17 cellular contexts compared by ENCODE assay signal in the genomic region with DNA sequence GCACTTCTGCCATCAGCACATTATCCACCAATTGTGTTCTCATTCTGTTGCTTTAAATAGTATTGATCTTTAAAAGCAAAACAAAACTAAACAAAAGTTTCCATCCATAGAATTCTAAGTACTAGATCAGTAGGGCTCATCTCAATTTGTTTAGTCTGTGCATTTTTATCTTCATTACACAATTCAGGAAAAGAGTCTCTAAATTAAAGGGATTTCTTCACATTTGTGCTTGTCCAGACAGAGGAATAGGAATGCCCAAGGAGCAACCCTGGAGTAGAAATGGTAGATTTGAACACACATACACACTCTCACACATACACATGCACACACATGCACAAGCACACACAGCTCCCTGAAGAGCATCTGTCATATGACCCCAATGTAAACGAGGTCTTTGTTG. TPM values are rescaled to one million over a fixed set of nuclear protein-coding genes. Genes with fewer than 3 reads are reported as not detected.
DNase-seq lines count a peak whose midpoint lies in the region; ATAC-seq and TF ChIP-seq lines count a peak whose summit lies in the region.
"Had no signal": no experiment of that assay in that cellular context is flagged by ENCODE, and none has a peak within 500 bp of the region (broad histone marks: within the 10 kb centered on the region; RNA-seq: fewer than 3 reads in every experiment).

No MANE protein-coding gene starts in this region.

- peak overlapping the region in 1 of 2 donors; percentile 5 for H3K4me3 ChIP-seq in ascending aorta
- no peak overlapping the region for H3K4me3 ChIP-seq in hepatocyte
- H3K4me3 ChIP-seq in psoas muscle = no peak overlapping the region
- no peak overlapping the region for H3K4me3 ChIP-seq in upper lobe of right lung
- H3K4me3 ChIP-seq: BLaER1 treated with 17β-estradiol and CSF1 and Interleukin-3, amounts not matched to agents 10 nM and 100 nM; K562 had no signal

- no peak overlapping the region for H3K4me2 ChIP-seq in hepatocyte

- H2AFZ ChIP-seq in hepatocyte = no peak overlapping the region

- no peak overlapping the region for H3K27ac Mint-ChIP-seq in activated T-helper 2 cell treated with anti-CD3 and anti-CD28 coated beads, Interferon-gamma antibody, Interleukin-2, Interleukin-4, amounts not matched to agents 10 μg/mL and 5 μg/mL and 100 μg/mL, durations not matched to agents 14 hours and 24 hours and 36 hours
- H3K27ac Mint-ChIP-seq: CD8-positive, alpha-beta T cell had no signal

- H3K27me3 ChIP-seq in ascending aorta (no peaks in the 10 kb centered on the region), hepatocyte (no peaks in the 10 kb centered on the region), psoas muscle (ENCODE audit: insufficient read depth in 3 of 3, low read length in 2 of 3) (no peaks in the 10 kb centered on the region), upper lobe of right lung (no peaks in the 10 kb centered on the region)
- H3K27me3 ChIP-seq: BLaER1 treated with 17β-estradiol and CSF1 and Interleukin-3, amounts not matched to agents 10 nM and 100 nM had no signal

- peak overlapping the region; percentile 72 to 79 for H3K27ac ChIP-seq in ascending aorta
- H3K27ac ChIP-seq in hepatocyte = peak overlapping the region; percentile 63
- H3K27ac ChIP-seq in psoas muscle = peak overlapping the region; percentile 85
- H3K27ac ChIP-seq in upper lobe of right lung = peak overlapping the region; percentile 0

- no peaks in the 10 kb centered on the region for H3K36me3 Mint-ChIP-seq in activated T-helper 2 cell treated with anti-CD3 and anti-CD28 coated beads, Interferon-gamma antibody, Interleukin-2, Interleukin-4, amounts not matched to agents 10 μg/mL and 5 μg/mL and 100 μg/mL, durations not matched to agents 14 hours and 24 hours and 36 hours (ENCODE audit: low read depth)
- H3K36me3 Mint-ChIP-seq: CD8-positive, alpha-beta T cell had no signal

- no peaks in the 10 kb centered on the region for H3K27me3 Mint-ChIP-seq in activated T-helper 2 cell treated with anti-CD3 and anti-CD28 coated beads, Interferon-gamma antibody, Interleukin-2, Interleukin-4, amounts not matched to agents 10 μg/mL and 5 μg/mL and 100 μg/mL, durations not matched to agents 14 hours and 24 hours and 36 hours (ENCODE audit: low read depth)

- peaks cover 21 to 79% of the 10 kb centered on the region in 2 donors for H3K36me3 ChIP-seq in ascending aorta
- H3K36me3 ChIP-seq in hepatocyte (replicated peaks; ENCODE audit: insufficient read depth, low read depth) = no peaks in the 10 kb centered on the region
- peaks cover 0 to 34% of the 10 kb centered on the region in 2 donors for H3K36me3 ChIP-seq in psoas muscle (ENCODE audit: insufficient read depth in 1 of 2, low read depth in 1 of 2)
- H3K36me3 ChIP-seq in upper lobe of right lung = peaks cover 5% of the 10 kb centered on the region
- H3K36me3 ChIP-seq: BLaER1 treated with 17β-estradiol and CSF1 and Interleukin-3, amounts not matched to agents 10 nM and 100 nM had no signal

- ATAC-seq in psoas muscle = no peak
- ATAC-seq in upper lobe of right lung = no peak
- ATAC-seq in esophagus mucosa = no peak
- ATAC-seq: CD8-positive, alpha-beta T cell; K562; PC-3 had no signal

- H3K4me1 ChIP-seq in ascending aorta (peaks cover 18 to 86% of the 10 kb centered on the region in 2 donors), hepatocyte (ENCODE audit: insufficient read depth) (peaks cover 18% of the 10 kb centered on the region), psoas muscle (peaks cover 56% of the 10 kb centered on the region), upper lobe of right lung (peaks cover 78% of the 10 kb centered on the region)

- H3K79me2 ChIP-seq in hepatocyte = peaks cover 23% of the 10 kb centered on the region

- TF ChIP-seq CTCF in ascending aorta (IDR thresholded peaks at IDR 0.05) (no peak), hepatocyte (IDR thresholded peaks at IDR 0.05; ENCODE audit: poor library complexity) (no peak), psoas muscle (IDR thresholded peaks at IDR 0.05) (no peak), upper lobe of right lung (IDR thresholded peaks at IDR 0.05) (no peak)

- 43% methylated on average over 1 of the region's 1 CpG for WGBS in hepatocyte (ENCODE audit: low lambda C conversion rate, missing lambda C conversion rate)
- WGBS in psoas muscle, 3 donors = 41 to 53% (median 45%) methylated on average over 1 of the region's 1 CpG

- no peaks in the 10 kb centered on the region for H4K20me1 ChIP-seq in hepatocyte (ENCODE audit: insufficient read depth, poor library complexity, severe bottlenecking)
- H4K20me1 ChIP-seq: BLaER1 treated with 17β-estradiol and CSF1 and Interleukin-3, amounts not matched to agents 10 nM and 100 nM had no signal

- peaks cover 5% of the 10 kb centered on the region for H3K9me3 Mint-ChIP-seq in activated T-helper 2 cell treated with anti-CD3 and anti-CD28 coated beads, Interferon-gamma antibody, Interleukin-2, Interleukin-4, amounts not matched to agents 10 μg/mL and 5 μg/mL and 100 μg/mL, durations not matched to agents 14 hours and 24 hours and 36 hours

- H3K9me3 ChIP-seq in ascending aorta = no peaks in the 10 kb centered on the region
- H3K9me3 ChIP-seq in hepatocyte (ENCODE audit: low read depth) = no peaks in the 10 kb centered on the region
- H3K9me3 ChIP-seq in psoas muscle = no peaks in the 10 kb centered on the region
- H3K9me3 ChIP-seq in upper lobe of right lung = no peaks in the 10 kb centered on the region

- peaks cover 6% of the 10 kb centered on the region for H3K4me1 Mint-ChIP-seq in activated T-helper 2 cell treated with anti-CD3 and anti-CD28 coated beads, Interferon-gamma antibody, Interleukin-2, Interleukin-4, amounts not matched to agents 10 μg/mL and 5 μg/mL and 100 μg/mL, durations not matched to agents 14 hours and 24 hours and 36 hours (ENCODE audit: low read depth)

- no peaks in the 10 kb centered on the region for H3K9me2 ChIP-seq in hepatocyte (replicated peaks; ENCODE audit: insufficient read depth)

- no peak overlapping the region for H3K4me3 Mint-ChIP-seq in activated T-helper 2 cell treated with anti-CD3 and anti-CD28 coated beads, Interferon-gamma antibody, Interleukin-2, Interleukin-4, amounts not matched to agents 10 μg/mL and 5 μg/mL and 100 μg/mL, durations not matched to agents 14 hours and 24 hours and 36 hours (ENCODE audit: low read depth)
- H3K4me3 Mint-ChIP-seq: CD8-positive, alpha-beta T cell had no signal

- DNase-seq in ascending aorta (ENCODE audit: low spot score in 2 of 2) (no peak), hepatocyte (ENCODE audit: low spot score) (no peak), psoas muscle (no peak), upper lobe of right lung (no peak), T1000 (lab: John Stamatoyannopoulos, UW) (no peak)
- DNase-seq in activated T-helper 2 cell treated with anti-CD3 and anti-CD28 coated beads, Interferon-gamma antibody, Interleukin-2, Interleukin-4, amounts not matched to agents 10 μg/mL and 5 μg/mL and 100 μg/mL, durations not matched to agents 14 hours and 24 hours and 36 hours (ENCODE audit: low spot score) = no peak
- DNase-seq: CD8-positive, alpha-beta T cell; NCI-H1105 treated with DMSO at 0.1 percent for 48 hours; NCI-H1694; NCI-H2081 treated with DMSO at 0.1 percent for 48 hours; NCI-H510A; RPMI8226; SHP77 treated with DMSO at 0.1 percent for 48 hours had no signal

- intact Hi-C loops in ascending aorta (cut with DNase I) = no loop called here
- intact Hi-C loops in psoas muscle (cut with DNase I) = no loop called here
- intact Hi-C loops in upper lobe of right lung (cut with DNase I) = no loop called here
- intact Hi-C loops in activated T-helper 2 cell treated with anti-CD3 and anti-CD28 coated beads, Interferon-gamma antibody, Interleukin-2, Interleukin-4, amounts not matched to agents 10 μg/mL and 5 μg/mL and 100 μg/mL, durations not matched to agents 14 hours and 24 hours and 36 hours (cut with micrococcal nuclease) = no loop called here

RNA-seq across cellular contexts. Expression of gene LMCD1, which starts 21.4 kb away (rescaled TPM):
- 634 TPM for total RNA-seq in ascending aorta
- 185 and 195 TPM in 2 replicates for total RNA-seq in hepatocyte
- 325 and 347 TPM in 2 replicates for polyA plus RNA-seq in hepatocyte
- total RNA-seq in psoas muscle = 1,000 to 10,000 TPM in 1 of 4 donors, 100 to 1,000 TPM in 3; 340 to 1,074 (median 476) TPM
- polyA plus RNA-seq in psoas muscle = 1,000 to 10,000 TPM in 1 of 3 donors, 100 to 1,000 TPM in 1, 10 to 100 TPM in 1; 83.0 to 1,120 (median 129) TPM
- total RNA-seq in upper lobe of right lung = 174 TPM
- 4.4 and 5.0 TPM in 2 replicates for total RNA-seq in activated T-helper 2 cell treated with anti-CD3 and anti-CD28 coated beads, Interferon-gamma antibody, Interleukin-2, Interleukin-4, amounts not matched to agents 10 μg/mL and 5 μg/mL and 100 μg/mL, durations not matched to agents 14 hours and 24 hours and 36 hours
- 13.0 TPM for total RNA-seq in esophagus mucosa
- total RNA-seq: K562 had no signal

Comparison
In these comparisons a context has a peak if more than half of its experiments do, and no peak if none do; other contexts are left out.
1. H3K27ac ChIP-seq: peak in every context shown above with its lines; median percentile 85 in psoas muscle; 76 in ascending aorta; 63 in hepatocyte; 0 in upper lobe of right lung.
2. RNA of gene LMCD1, which starts 21.4 kb away (total RNA-seq): 634 TPM in ascending aorta (single experiment), 340 to 1,074 TPM in psoas muscle, 185 to 195 TPM in hepatocyte and 174 TPM in upper lobe of right lung (single experiment); 13.0 TPM in esophagus mucosa (single experiment) and 4.4 to 5.0 TPM in activated T-helper 2 cell treated with anti-CD3 and anti-CD28 coated beads, Interferon-gamma antibody, Interleukin-2, Interleukin-4, amounts not matched to agents 10 μg/mL and 5 μg/mL and 100 μg/mL, durations not matched to agents 14 hours and 24 hours and 36 hours; every median in the first group is over 10 times any median in the second.